ENCODE assay signal across 8 cellular contexts in genomic region chr6:144263786-144264185, GRCh38. TPM values are rescaled to one million over a fixed set of nuclear protein-coding genes. Genes with fewer than 3 reads are reported as not detected.
A peak's percentile ranks its signal among the peaks of the same experiment; 100 is the strongest.
DNase-seq lines count a peak whose midpoint lies in the region; ATAC-seq and TF ChIP-seq lines count a peak whose summit lies in the region.

No MANE protein-coding gene starts in this region.

- H3K4me2 ChIP-seq in mesenchymal stem cell (ENCODE audit: low read length, poor library complexity, severe bottlenecking): no peak overlapping the region

- H2BK12ac ChIP-seq in mesenchymal stem cell (ENCODE audit: low read length in 2 of 2): no peak overlapping the region

- H3K36me3 ChIP-seq in brain microvascular endothelial cell (replicated peaks): no peaks in the 10 kb centered on the region
- no peaks in the 10 kb centered on the region for H3K36me3 ChIP-seq in mesenchymal stem cell (ENCODE audit: control insufficient read depth in 1 of 2, insufficient read depth in 2 of 2, low read depth in 1 of 2, low read length in 2 of 2)
- H3K36me3 ChIP-seq in thyroid gland: no peaks in the 10 kb centered on the region

- H3K4ac ChIP-seq in mesenchymal stem cell (ENCODE audit: low read depth in 1 of 2, low read length in 2 of 2): no peak overlapping the region

- no peak overlapping the region for H4K91ac ChIP-seq in mesenchymal stem cell (ENCODE audit: low read length)

- H3K27me3 ChIP-seq in brain microvascular endothelial cell (replicated peaks): no peaks in the 10 kb centered on the region
- no peaks in the 10 kb centered on the region for H3K27me3 ChIP-seq in mesenchymal stem cell (ENCODE audit: control insufficient read depth in 1 of 2, insufficient read depth in 1 of 2, low read length in 2 of 2)
- H3K27me3 ChIP-seq in thyroid gland: no peaks in the 10 kb centered on the region

- ATAC-seq in GM18505 (IDR thresholded peaks at IDR 0.05; ENCODE audit: unreplicated experiment): no peak

- no peak overlapping the region for H3K14ac ChIP-seq in mesenchymal stem cell (ENCODE audit: low read length in 2 of 2)

- CTCF ChIA-PET in GM10248 (lab: Yijun Ruan, JAX): no interaction called here

- no peak overlapping the region for H2BK120ac ChIP-seq in mesenchymal stem cell (ENCODE audit: low read depth, low read length)

- H2BK5ac ChIP-seq in mesenchymal stem cell (ENCODE audit: low read depth, low read length, poor library complexity, severe bottlenecking): peak overlapping the region; percentile 81

- DNase-seq in LHCN-M2 (ENCODE audit: low read depth) (peak; percentile 22), brain microvascular endothelial cell (peak; percentile 6), mesenchymal stem cell (no peak), thyroid gland (no peak), Kasumi-1 (lab: John Stamatoyannopoulos, UW) (no peak), NCI-H1105 (lab: John Stamatoyannopoulos, UW) (no peak), GM10248 (ENCODE audit: extremely low spot score) (no peak)

- H3K4me3 ChIP-seq in brain microvascular endothelial cell (ENCODE audit: low read depth, low read length): no peak overlapping the region
- no peak overlapping the region for H3K4me3 ChIP-seq in mesenchymal stem cell (ENCODE audit: insufficient read depth in 1 of 2, low read depth in 1 of 2, low read length in 2 of 2)
- no peak overlapping the region for H3K4me3 ChIP-seq in thyroid gland (replicated peaks in 1 of 3)

- H3K23ac ChIP-seq in mesenchymal stem cell (ENCODE audit: low read length in 2 of 2): no peak overlapping the region

- H3K9ac ChIP-seq in mesenchymal stem cell (ENCODE audit: low read length): peak overlapping the region; percentile 46

- no peak for TF ChIP-seq CTCF in brain microvascular endothelial cell (IDR thresholded peaks at IDR 0.05; ENCODE audit: low read depth, low read length, missing control alignments)
- no peak for TF ChIP-seq CTCF in thyroid gland (IDR thresholded peaks at IDR 0.05)
- no peak for TF ChIP-seq CTCF in GM10248 (IDR thresholded peaks at IDR 0.05; ENCODE audit: control extremely low read depth, extremely low read depth, low read depth, missing control alignments)

- no peaks in the 10 kb centered on the region for H3K9me3 ChIP-seq in mesenchymal stem cell (ENCODE audit: control insufficient read depth, low read length)
- no peaks in the 10 kb centered on the region for H3K9me3 ChIP-seq in thyroid gland

- H2BK15ac ChIP-seq in mesenchymal stem cell (ENCODE audit: low read depth, poor library complexity, severe bottlenecking): no peak overlapping the region

- no peak for TF ChIP-seq POLR2A in thyroid gland (IDR thresholded peaks at IDR 0.05)
- no peak for TF ChIP-seq POLR2A in GM18505 (IDR thresholded peaks at IDR 0.05; ENCODE audit: borderline replicate concordance, extremely low read depth, insufficient read depth, insufficient read length)

- in situ Hi-C loops in brain microvascular endothelial cell (cut with HindIII; ENCODE audit: low pct_ligation_motif_present, low sequenced_read_pairs): no loop called here

- H2AK5ac ChIP-seq in mesenchymal stem cell (ENCODE audit: low read length, severe bottlenecking): peak overlapping the region; percentile 73

- POLR2A ChIA-PET in GM10248 (lab: Yijun Ruan, JAX): no interaction called here

- 83% methylated on average over 1 of the region's 3 CpGs for WGBS in mesenchymal stem cell
- WGBS in thyroid gland, 2 donors: 95 to 98% methylated on average over 3 of the region's 3 CpGs

- no peak overlapping the region for H2AFZ ChIP-seq in mesenchymal stem cell (ENCODE audit: low read depth, low read length)

- H3K27ac ChIP-seq in brain microvascular endothelial cell (peak overlapping the region; percentile 97), mesenchymal stem cell (ENCODE audit: low read length, poor library complexity, severe bottlenecking) (peak overlapping the region; percentile 100), thyroid gland (peak overlapping the region; percentile 72 to 74 (median 73))

- H3K79me1 ChIP-seq in mesenchymal stem cell (replicated peaks; ENCODE audit: low read length, poor library complexity, severe bottlenecking): peaks cover 3% of the 10 kb centered on the region

- intact Hi-C loops in thyroid gland (cut with DNase I): no loop called here

- no peak overlapping the region for H3K18ac ChIP-seq in mesenchymal stem cell (ENCODE audit: low read depth in 1 of 2, low read length in 2 of 2)

- H3K4me1 ChIP-seq in mesenchymal stem cell (ENCODE audit: control insufficient read depth, insufficient read depth, low read depth, low read length): peaks cover 6% of the 10 kb centered on the region
- peaks cover 28% of the 10 kb centered on the region in 2 donors for H3K4me1 ChIP-seq in thyroid gland

- H4K8ac ChIP-seq in mesenchymal stem cell (ENCODE audit: low read length): no peak overlapping the region

RNA-seq across cellular contexts. Expression of gene UTRN, which starts 21.3 kb away (rescaled TPM):
- total RNA-seq in LHCN-M2 (2014; rRNA removed) (71.8 and 92.4 TPM in 2 replicates), thyroid gland (100 to 1,000 TPM; 383 to 473 (median 415) TPM)
- polyA plus RNA-seq in LHCN-M2 (2012): 21.7 TPM
- 14.5 TPM for polyA plus RNA-seq in mesenchymal stem cell (2013, experiment 1 of 2)
- polyA plus RNA-seq in mesenchymal stem cell (2013, experiment 2 of 2): 12.9 TPM

Comparison
In these comparisons a context has a peak if more than half of its experiments do, and no peak if none do; other contexts are left out.
1. DNase-seq: peak in LHCN-M2 (single experiment) and brain microvascular endothelial cell (single experiment); none in mesenchymal stem cell (single experiment), thyroid gland (0 of 2), Kasumi-1 (0 of 2), NCI-H1105 (single experiment) and GM10248 (single experiment).
2. Peak in every context shown above with its lines, with median percentiles within 50 percentile points of each other: H3K27ac ChIP-seq.